In the genomic region with DNA sequence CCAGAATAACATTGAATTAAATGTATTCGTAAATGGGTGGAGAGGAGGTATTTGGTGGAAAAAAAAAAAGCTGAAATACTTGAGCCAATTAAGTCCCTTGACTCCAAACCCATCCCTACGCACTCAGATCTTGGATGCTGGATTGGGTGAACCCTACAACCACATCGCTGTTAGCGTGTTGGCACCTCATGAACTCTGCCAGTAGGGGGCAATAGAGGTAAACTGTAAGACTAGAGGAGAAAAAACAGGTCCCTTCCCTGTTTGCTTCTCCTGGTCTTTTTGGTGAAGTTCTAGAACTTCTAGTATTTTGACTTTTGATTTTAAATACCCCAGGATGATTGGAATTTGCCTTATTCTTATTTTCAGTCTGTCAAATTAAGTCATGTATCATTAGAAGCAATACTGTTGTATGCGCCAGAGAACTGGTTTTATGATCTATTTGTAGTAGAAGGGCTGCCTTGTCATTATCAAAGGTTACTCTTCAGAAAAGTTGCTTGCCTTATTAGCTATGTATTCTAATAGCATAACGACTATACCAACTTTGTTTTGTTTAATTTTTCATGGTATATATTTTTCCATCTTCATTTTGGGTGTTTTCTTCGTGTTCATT, we compare ENCODE assay signal across 2 cellular contexts.
A peak's percentile ranks its signal among the peaks of the same experiment; 100 is the strongest.
TF ChIP-seq lines count a peak whose summit lies in the region.

No MANE protein-coding gene starts in this region.

TF ChIP-seq in SK-N-SH, 30 proteins besides CTCF, POLR2A, EP300 and RAD21:
- TF ChIP-seq SMC3 (IDR thresholded peaks at IDR 0.05; ENCODE audit: low read depth, low read length) = peak; percentile 17; the same call in 1 of the 2 replicates
- no peak for TF ChIP-seq SIN3A (IDR thresholded peaks at IDR 0.05; ENCODE audit: borderline replicate concordance, low read depth, low read length)

TF ChIP-seq in H1, 55 proteins besides CTCF, POLR2A, EP300 and RAD21:
- TF ChIP-seq EGR1 (IDR thresholded peaks at IDR 0.05; ENCODE audit: borderline replicate concordance, low read depth, low read length) (no peak), NANOG (IDR thresholded peaks at IDR 0.05; ENCODE audit: insufficient read depth, low read depth, low read length, poor library complexity, severe bottlenecking) (no peak), SIN3A (conservative IDR thresholded peaks at IDR 0.05 in 1 of 2, IDR thresholded peaks at IDR 0.05 in 1 of 2; ENCODE audit: low read depth in 1 of 2, low read length in 2 of 2) (no peak), SP1 (IDR thresholded peaks at IDR 0.05; ENCODE audit: low read depth, low read length) (no peak)
TF ChIP-seq in H1: peak in this region for 0.
